In the genomic region with DNA sequence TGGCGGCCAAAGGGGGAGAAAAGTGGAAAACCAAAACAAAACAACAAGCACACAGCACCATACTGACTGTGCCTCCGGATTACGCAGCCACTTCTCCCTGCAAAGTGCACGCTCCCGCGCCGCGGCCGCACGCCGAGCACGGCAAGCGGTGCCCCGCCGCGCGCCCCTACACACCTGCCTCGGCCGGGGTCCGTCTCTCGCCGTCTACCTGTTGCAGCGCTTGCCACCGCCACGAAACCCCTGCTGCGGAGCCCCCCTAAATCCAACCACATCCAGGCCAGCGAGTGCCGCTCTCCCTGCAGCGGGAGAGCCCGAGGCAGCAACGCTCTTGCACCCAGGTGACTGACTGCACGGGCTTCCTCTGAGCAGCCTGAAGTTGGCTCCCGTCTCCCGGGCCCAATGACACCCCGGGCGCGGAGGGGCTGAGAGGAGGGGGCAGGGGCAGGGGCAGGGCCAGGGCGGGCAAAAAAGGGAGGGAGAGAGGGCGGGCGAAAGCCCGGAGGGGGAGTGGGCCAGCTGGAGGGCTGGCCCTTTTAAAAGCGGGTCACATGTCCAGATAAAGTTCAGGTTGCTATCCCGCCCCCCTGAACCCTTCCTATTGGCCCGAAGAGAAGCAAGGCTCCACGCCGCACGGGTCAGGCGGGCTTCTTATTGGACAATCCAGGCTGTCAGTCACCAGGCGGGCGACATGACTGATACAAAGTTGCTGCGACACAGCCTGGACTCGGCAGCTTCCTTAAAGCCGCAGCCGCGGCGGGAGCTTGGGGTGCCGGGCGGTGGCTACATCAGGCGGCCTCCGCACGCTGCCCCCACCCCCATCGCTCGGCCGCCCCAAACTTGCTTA, we compare ENCODE assay signal across 8 cellular contexts. TPM values are rescaled to one million over a fixed set of nuclear protein-coding genes. Genes with fewer than 3 reads are reported as not detected.
A peak's percentile ranks its signal among the peaks of the same experiment; 100 is the strongest.
DNase-seq lines count a peak whose midpoint lies in the region; ATAC-seq and TF ChIP-seq lines count a peak whose summit lies in the region.

TSS of gene NR3C2 (minus strand) at position 429 of the 844 bp plus-strand sequence.

- peak in 1 of 2 donors; percentile 98 for TF ChIP-seq POLR2A in lower leg skin (IDR thresholded peaks at IDR 0.05)

- no peaks in the 10 kb centered on the region for H3K36me3 ChIP-seq in CD4-positive, CD25-positive, alpha-beta regulatory T cell (ENCODE audit: control insufficient read depth, insufficient read depth, low read length)
- H3K36me3 ChIP-seq in ectodermal cell (ENCODE audit: control insufficient read depth, insufficient read depth, low read length): no peaks in the 10 kb centered on the region

- H3K27me3 ChIP-seq in CD4-positive, CD25-positive, alpha-beta regulatory T cell (ENCODE audit: control insufficient read depth, insufficient read depth, low read length): peaks cover 6% of the 10 kb centered on the region
- peaks cover 76% of the 10 kb centered on the region for H3K27me3 ChIP-seq in ectodermal cell (ENCODE audit: control insufficient read depth, insufficient read depth, low read length, poor library complexity, severe bottlenecking)

- CTCF ChIA-PET in activated CD8-positive, alpha-beta T cell treated with anti-CD3 and anti-CD28 coated beads, Interleukin-2, amount 10 ng/mL, durations not matched to agents 7 days and 5 days (lab: Charles Lee): interaction anchor here (1.7 to 2.1 kb wide), 2 partner anchors 386 to 390 kb away, joined by 4 to 10 read pairs; no protein-coding TSS in a partner anchor

- no peaks in the 10 kb centered on the region for H3K9me3 ChIP-seq in CD4-positive, CD25-positive, alpha-beta regulatory T cell (ENCODE audit: control insufficient read depth in 2 of 2, low read length in 2 of 2)
- no peaks in the 10 kb centered on the region for H3K9me3 ChIP-seq in ectodermal cell (ENCODE audit: control insufficient read depth, low read length)

- intact Hi-C loops in lower leg skin (cut with DNase I; ENCODE audit: low total_unique reads): no loop called here

- WGBS in ectodermal cell, 2 experiments: 0% methylated on average over 64 of the region's 64 CpGs
- WGBS in lower leg skin, 2 donors: 0 to 1% methylated on average over 54 to 60 of the region's 64 CpGs

- peaks cover 9 to 65% (median 46%) of the 10 kb centered on the region in 4 donors for H3K4me1 Mint-ChIP-seq in CD4-positive, CD25-positive, alpha-beta regulatory T cell
- peaks cover 26% of the 10 kb centered on the region for H3K4me1 Mint-ChIP-seq in activated CD8-positive, alpha-beta T cell treated with anti-CD3 and anti-CD28 coated beads, Interleukin-2, amount 10 ng/mL, durations not matched to agents 7 days and 5 days (ENCODE audit: low read depth)

- H3K4me1 ChIP-seq in CD4-positive, CD25-positive, alpha-beta regulatory T cell (ENCODE audit: control insufficient read depth, insufficient read depth, low read length, poor library complexity, severe bottlenecking): peaks cover 64% of the 10 kb centered on the region
- H3K4me1 ChIP-seq in ectodermal cell (ENCODE audit: control insufficient read depth, insufficient read depth, low read length): peaks cover 10% of the 10 kb centered on the region

- no peak for TF ChIP-seq CTCF in lower leg skin (IDR thresholded peaks at IDR 0.05)

- H3K27ac Mint-ChIP-seq in CD4-positive, CD25-positive, alpha-beta regulatory T cell: peak within 1 kb of the TSS; percentile 98 to 100 (median 99)
- peak within 1 kb of the TSS; percentile 95 for H3K27ac Mint-ChIP-seq in activated CD8-positive, alpha-beta T cell treated with anti-CD3 and anti-CD28 coated beads, Interleukin-2, amount 10 ng/mL, durations not matched to agents 7 days and 5 days

- no peaks in the 10 kb centered on the region for H3K36me3 Mint-ChIP-seq in CD4-positive, CD25-positive, alpha-beta regulatory T cell
- no peaks in the 10 kb centered on the region for H3K36me3 Mint-ChIP-seq in activated CD8-positive, alpha-beta T cell treated with anti-CD3 and anti-CD28 coated beads, Interleukin-2, amount 10 ng/mL, durations not matched to agents 7 days and 5 days (ENCODE audit: low read depth)

- peak within 1 kb of the TSS; percentile 97 to 99 (median 98) for H3K4me3 Mint-ChIP-seq in CD4-positive, CD25-positive, alpha-beta regulatory T cell
- H3K4me3 Mint-ChIP-seq in activated CD8-positive, alpha-beta T cell treated with anti-CD3 and anti-CD28 coated beads, Interleukin-2, amount 10 ng/mL, durations not matched to agents 7 days and 5 days: peak within 1 kb of the TSS; percentile 97

- H3K27me3 Mint-ChIP-seq in CD4-positive, CD25-positive, alpha-beta regulatory T cell: peaks cover 76% of the 10 kb centered on the region
- peaks cover 15% of the 10 kb centered on the region for H3K27me3 Mint-ChIP-seq in activated CD8-positive, alpha-beta T cell treated with anti-CD3 and anti-CD28 coated beads, Interleukin-2, amount 10 ng/mL, durations not matched to agents 7 days and 5 days (ENCODE audit: low read depth)

- peaks cover 0 to 5% (median 0%) of the 10 kb centered on the region in 7 donors for H3K9me3 Mint-ChIP-seq in CD4-positive, CD25-positive, alpha-beta regulatory T cell
- no peaks in the 10 kb centered on the region for H3K9me3 Mint-ChIP-seq in activated CD8-positive, alpha-beta T cell treated with anti-CD3 and anti-CD28 coated beads, Interleukin-2, amount 10 ng/mL, durations not matched to agents 7 days and 5 days (ENCODE audit: insufficient read depth)

- H3K4me3 ChIP-seq in CD4-positive, CD25-positive, alpha-beta regulatory T cell (ENCODE audit: low read depth, low read length): peak within 1 kb of the TSS; percentile 92
- H3K4me3 ChIP-seq in ectodermal cell (ENCODE audit: insufficient read depth, low read depth, low read length) (peak within 1 kb of the TSS; percentile 59), lower leg skin (ENCODE audit: low read depth, poor library complexity, severe bottlenecking) (peak within 1 kb of the TSS; percentile 85)

- peak within 1 kb of the TSS; percentile 91 for H3K27ac ChIP-seq in CD4-positive, CD25-positive, alpha-beta regulatory T cell (ENCODE audit: insufficient read depth, low read length, poor library complexity, severe bottlenecking)
- no peak within 1 kb of the TSS for H3K27ac ChIP-seq in ectodermal cell (ENCODE audit: insufficient read depth, low read depth, low read length, poor library complexity, severe bottlenecking)

- POLR2A ChIA-PET in activated CD8-positive, alpha-beta T cell treated with anti-CD3 and anti-CD28 coated beads, Interleukin-2, amount 10 ng/mL, durations not matched to agents 7 days and 5 days (lab: Charles Lee): interaction anchor here (1.0 to 3.1 kb wide), 10 partner anchors 9 to 397 kb away, joined by 3 to 11 read pairs (median 4); no protein-coding TSS in a partner anchor

- peak; percentile 97 to 98 (median 98) for DNase-seq in CD4-positive, CD25-positive, alpha-beta regulatory T cell
- DNase-seq in NCI-H82 (lab: John Stamatoyannopoulos, UW): peak; percentile 98
- peak; percentile 98 for DNase-seq in activated CD8-positive, alpha-beta T cell treated with anti-CD3 and anti-CD28 coated beads, Interleukin-2, amount 10 ng/mL, durations not matched to agents 7 days and 5 days
- DNase-seq in lower leg skin (ENCODE audit: low spot score in 2 of 2): peak; percentile 100
- peak; percentile 90 to 97 for DNase-seq in stimulated activated CD4-positive, alpha-beta T cell treated with anti-CD3 and anti-CD28 coated beads, Interleukin-4, amount 100 ng/mL, for 4 hours

- peak; percentile 88 to 89 for ATAC-seq in CD4-positive, CD25-positive, alpha-beta regulatory T cell (ENCODE audit: low read depth in 2 of 2)
- ATAC-seq in GM19397 (IDR thresholded peaks at IDR 0.05; ENCODE audit: unreplicated experiment): peak; percentile 96
- ATAC-seq in HG03565 (IDR thresholded peaks at IDR 0.05; ENCODE audit: unreplicated experiment): peak; percentile 98
- ATAC-seq in activated CD8-positive, alpha-beta T cell treated with anti-CD3 and anti-CD28 coated beads, Interleukin-2, amount 10 ng/mL, durations not matched to agents 7 days and 5 days: peak; percentile 90

RNA-seq across cellular contexts. Expression of gene NR3C2, which starts in this region (rescaled TPM):
- 16.1 TPM for total RNA-seq in CD4-positive, CD25-positive, alpha-beta regulatory T cell
- 1 to 10 TPM; 1.2 to 5.3 (median 3.0) TPM for polyA plus RNA-seq in CD4-positive, CD25-positive, alpha-beta regulatory T cell
- 1 to 10 TPM; 5.3 to 5.7 TPM for total RNA-seq in activated CD8-positive, alpha-beta T cell treated with anti-CD3 and anti-CD28 coated beads, Interleukin-2, amount 10 ng/mL, durations not matched to agents 7 days and 5 days
- polyA plus RNA-seq in ectodermal cell (2013, experiment 1 of 4): 0.52 TPM
- polyA plus RNA-seq in ectodermal cell (2013, experiment 2 of 4): 0.30 TPM
- polyA plus RNA-seq in ectodermal cell (2013, experiment 3 of 4): 0.37 TPM
- 0.28 TPM for polyA plus RNA-seq in ectodermal cell (2013, experiment 4 of 4)
- 10 to 100 TPM in 3 of 4 donors, 1 to 10 TPM in 1; 9.7 to 21.3 (median 10.6) TPM for total RNA-seq in lower leg skin
